8 cellular contexts compared by ENCODE assay signal in genomic region chr19:52007436-52007804, GRCh38. TPM values are rescaled to one million over a fixed set of nuclear protein-coding genes. Genes with fewer than 3 reads are reported as not detected.
DNase-seq lines count a peak whose midpoint lies in the region; ATAC-seq and TF ChIP-seq lines count a peak whose summit lies in the region.

No MANE protein-coding gene starts in this region.

- H3K36me3 Mint-ChIP-seq in Calu3 (ENCODE audit: insufficient read depth, unreplicated experiment) = peaks cover 20% of the 10 kb centered on the region

- 7 to 22% methylated on average over 3 to 10 of the region's 10 CpGs for WGBS in body of pancreas, 2 donors
- WGBS in suprapubic skin = 13% methylated on average over 10 of the region's 10 CpGs

- TF ChIP-seq POLR2A in body of pancreas (IDR thresholded peaks at IDR 0.05) (no peak), suprapubic skin (IDR thresholded peaks at IDR 0.05) (no peak)

- peak overlapping the region; percentile 94 for H3K4me3 Mint-ChIP-seq in Calu3 (ENCODE audit: low read depth, unreplicated experiment)

- no peak for TF ChIP-seq CTCF in Calu3 (IDR thresholded peaks at IDR 0.05; ENCODE audit: unreplicated experiment)
- no peak for TF ChIP-seq CTCF in HL-60 (IDR thresholded peaks at IDR 0.05; ENCODE audit: insufficient read depth, low read length)
- no peak for TF ChIP-seq CTCF in body of pancreas (IDR thresholded peaks at IDR 0.05)
- no peak for TF ChIP-seq CTCF in suprapubic skin (IDR thresholded peaks at IDR 0.05)

- TF ChIP-seq EP300 in suprapubic skin (IDR thresholded peaks at IDR 0.05) = no peak

- H3K27ac ChIP-seq in HL-60 (replicated peaks) (peak overlapping the region; percentile 87), body of pancreas (peak overlapping the region; percentile 71 to 89 (median 85)), suprapubic skin (peak overlapping the region; percentile 75)

- H3K27ac Mint-ChIP-seq in Calu3 (ENCODE audit: unreplicated experiment) = peak overlapping the region; percentile 73

- no peaks in the 10 kb centered on the region for H3K27me3 Mint-ChIP-seq in Calu3 (ENCODE audit: unreplicated experiment)

- TSS peak; percentile 38 for BruUV-seq in Calu3 (replicated peaks; lab: Mats Ljungman, UMichigan)

- H3K4me3 ChIP-seq in HL-60 (replicated peaks; ENCODE audit: insufficient read depth, low read length) (peak overlapping the region; percentile 92), body of pancreas (peak overlapping the region; percentile 36 to 76), suprapubic skin (peak overlapping the region; percentile 75)

- H3K9me3 Mint-ChIP-seq in Calu3 (ENCODE audit: low read depth, unreplicated experiment) = peaks cover 9% of the 10 kb centered on the region

- H3K36me3 ChIP-seq in body of pancreas (replicated peaks in 1 of 2; ENCODE audit: insufficient read depth in 1 of 2, low read depth in 2 of 2) (peaks cover under 1 to 7% of the 10 kb centered on the region in 2 donors), suprapubic skin (peaks cover 21% of the 10 kb centered on the region)

- intact Hi-C loops in Calu3 (cut with micrococcal nuclease; ENCODE audit: unreplicated experiment) = loop anchor here (10.0 kb wide), 1 partner anchor 227 kb away; no protein-coding TSS in a partner anchor
- intact Hi-C loops in body of pancreas (cut with DNase I) = no loop called here

- CTCF ChIA-PET in Calu3 (lab: Charles Lee) = interaction anchor here (0.6 kb wide), 1 partner anchor 23 kb away, joined by 4 read pairs; no protein-coding TSS in a partner anchor

- DNase-seq in Calu3 = peak; percentile 27
- no peak for DNase-seq in HL-60 (ENCODE audit: low read depth in 1 of 2, low spot score in 1 of 2)
- peak in 3 of 4 donors; percentile 18 to 50 (median 21) for DNase-seq in body of pancreas
- peak; percentile 64 for DNase-seq in left kidney (ENCODE audit: low read depth, low spot score)
- DNase-seq in suprapubic skin (ENCODE audit: low spot score in 2 of 2) = no peak

- peaks cover 0 to 13% (median 0%) of the 10 kb centered on the region in 3 donors for H3K9me3 ChIP-seq in body of pancreas
- peaks cover 22% of the 10 kb centered on the region for H3K9me3 ChIP-seq in suprapubic skin

- peak; percentile 41 for ATAC-seq in body of pancreas
- no peak for ATAC-seq in HG03159 (IDR thresholded peaks at IDR 0.05; ENCODE audit: unreplicated experiment)
- no peak for ATAC-seq in HG02759 (IDR thresholded peaks at IDR 0.05; ENCODE audit: unreplicated experiment)
- no peak for ATAC-seq in GM18520 (IDR thresholded peaks at IDR 0.05; ENCODE audit: unreplicated experiment)

- H3K4me1 ChIP-seq in body of pancreas (peaks cover 4% of the 10 kb centered on the region), suprapubic skin (peaks cover 13% of the 10 kb centered on the region)

- H3K27me3 ChIP-seq in HL-60 (ENCODE audit: insufficient read depth, poor library complexity, severe bottlenecking) = no peaks in the 10 kb centered on the region
- no peaks in the 10 kb centered on the region for H3K27me3 ChIP-seq in body of pancreas
- no peaks in the 10 kb centered on the region for H3K27me3 ChIP-seq in suprapubic skin

- peaks cover 9% of the 10 kb centered on the region for H3K4me1 Mint-ChIP-seq in Calu3 (ENCODE audit: low read depth, unreplicated experiment)

RNA-seq across cellular contexts. Expression of gene ZNF615, which starts 0.6 kb away (rescaled TPM):
- total RNA-seq in Calu3 (2022) = 5.3 and 7.3 TPM in 2 replicates
- 1 to 10 TPM; 5.6 to 7.8 TPM for total RNA-seq in body of pancreas
- 10 to 100 TPM; 10.2 to 19.6 (median 13.6) TPM for total RNA-seq in suprapubic skin

RNA-seq across cellular contexts. Expression of gene ZNF614, which starts 20.8 kb away (rescaled TPM):
- 9.5 and 10.3 TPM in 2 replicates for total RNA-seq in Calu3 (2022)
- total RNA-seq in body of pancreas = 1 to 10 TPM; 1.3 to 1.6 TPM
- total RNA-seq in suprapubic skin = 1 to 10 TPM; 4.1 to 8.5 (median 4.6) TPM

RNA-seq across cellular contexts. Expression of gene ZNF350, which starts 20.8 kb away (rescaled TPM):
- 10.7 and 14.0 TPM in 2 replicates for total RNA-seq in Calu3 (2022)
- 1 to 10 TPM; 3.1 to 5.9 TPM for total RNA-seq in body of pancreas
- total RNA-seq in suprapubic skin = 10 to 100 TPM in 2 of 4 donors, 1 to 10 TPM in 2; 7.0 to 15.9 (median 11.9) TPM

RNA-seq across cellular contexts. Expression of gene ZNF432, which starts 41.2 kb away (rescaled TPM):
- 16.0 TPM in 2 replicates for total RNA-seq in Calu3 (2022)
- 10 to 100 TPM; 10.9 to 29.3 TPM for total RNA-seq in body of pancreas
- 10 to 100 TPM in 3 of 4 donors, 1 to 10 TPM in 1; 5.6 to 41.1 (median 13.4) TPM for total RNA-seq in suprapubic skin

Comparison
In these comparisons a context has a peak if more than half of its experiments do, and no peak if none do; other contexts are left out.
1. DNase-seq: peak in Calu3 (single experiment), body of pancreas (3 of 4) and left kidney (single experiment); none in HL-60 (0 of 2) and suprapubic skin (0 of 2).
2. Peak in every context shown above with its lines, with median percentiles within 50 percentile points of each other: H3K27ac ChIP-seq and H3K4me3 ChIP-seq.